Comparison of ENCODE assay signal across 12 cellular contexts in genomic region chr9:2809692-2810423, GRCh38. TPM values are rescaled to one million over a fixed set of nuclear protein-coding genes. Genes with fewer than 3 reads are reported as not detected.
DNase-seq lines count a peak whose midpoint lies in the region; ATAC-seq, FAIRE-seq and TF ChIP-seq lines count a peak whose summit lies in the region.
"Had no signal": no experiment of that assay in that cellular context is flagged by ENCODE, and none has a peak within 500 bp of the region (broad histone marks: within the 10 kb centered on the region; RNA-seq: fewer than 3 reads in every experiment).

No MANE protein-coding gene starts in this region.

- no peak overlapping the region for H3K4me3 ChIP-seq in lower lobe of right lung
- H3K4me3 ChIP-seq in CD8-positive, alpha-beta T cell (ENCODE audit: low read depth, low read length): no peak overlapping the region
- H3K4me3 ChIP-seq: suprapubic skin had no signal

- no peaks in the 10 kb centered on the region for H3K27me3 Mint-ChIP-seq in activated T-cell treated with anti-CD3 and anti-CD28 coated beads, Interleukin-2, amount 50 U/mL, for 72 hours (ENCODE audit: low read depth)
- H3K27me3 Mint-ChIP-seq in endothelial cell (ENCODE audit: unreplicated experiment): no peaks in the 10 kb centered on the region
- H3K27me3 Mint-ChIP-seq in CD8-positive, alpha-beta T cell (ENCODE audit: low read depth): no peaks in the 10 kb centered on the region
- H3K27me3 Mint-ChIP-seq: naive B cell had no signal

- H3K4me1 ChIP-seq in lower lobe of right lung: peaks cover 8% of the 10 kb centered on the region
- no peaks in the 10 kb centered on the region for H3K4me1 ChIP-seq in CD8-positive, alpha-beta T cell (ENCODE audit: insufficient read depth, low read length)
- H3K4me1 ChIP-seq: suprapubic skin had no signal

- H3K4me3 Mint-ChIP-seq in activated T-cell treated with anti-CD3 and anti-CD28 coated beads, Interleukin-2, amount 50 U/mL, for 72 hours: no peak overlapping the region
- H3K4me3 Mint-ChIP-seq in endothelial cell (ENCODE audit: unreplicated experiment): no peak overlapping the region
- no peak overlapping the region for H3K4me3 Mint-ChIP-seq in CD8-positive, alpha-beta T cell
- H3K4me3 Mint-ChIP-seq: naive B cell had no signal

- H3K27me3 ChIP-seq in lower lobe of right lung (ENCODE audit: low read depth): no peaks in the 10 kb centered on the region
- no peaks in the 10 kb centered on the region for H3K27me3 ChIP-seq in CD8-positive, alpha-beta T cell (ENCODE audit: insufficient read depth, low read length)
- H3K27me3 ChIP-seq: suprapubic skin had no signal

- H3K36me3 Mint-ChIP-seq in activated T-cell treated with anti-CD3 and anti-CD28 coated beads, Interleukin-2, amount 50 U/mL, for 72 hours (ENCODE audit: insufficient read depth in 2 of 2): peaks cover 4 to 39% of the 10 kb centered on the region in 2 donors
- peaks cover 5% of the 10 kb centered on the region for H3K36me3 Mint-ChIP-seq in endothelial cell (ENCODE audit: low read depth, unreplicated experiment)
- H3K36me3 Mint-ChIP-seq in CD8-positive, alpha-beta T cell: peaks cover 88% of the 10 kb centered on the region

- H3K27ac ChIP-seq in lower lobe of right lung: peak overlapping the region; percentile 21
- no peak overlapping the region for H3K27ac ChIP-seq in CD8-positive, alpha-beta T cell (ENCODE audit: low read depth, low read length)
- H3K27ac ChIP-seq: suprapubic skin had no signal

- no peak for FAIRE-seq in urothelium cell line (lab: Jason Lieb, UNC)

- H3K9me3 ChIP-seq in lower lobe of right lung: no peaks in the 10 kb centered on the region
- no peaks in the 10 kb centered on the region for H3K9me3 ChIP-seq in CD8-positive, alpha-beta T cell (ENCODE audit: low read length)
- H3K9me3 ChIP-seq: suprapubic skin had no signal

- H3K27ac Mint-ChIP-seq in activated T-cell treated with anti-CD3 and anti-CD28 coated beads, Interleukin-2, amount 50 U/mL, for 72 hours: peak overlapping the region; percentile 63
- peak overlapping the region; percentile 67 for H3K27ac Mint-ChIP-seq in endothelial cell (ENCODE audit: unreplicated experiment)
- H3K27ac Mint-ChIP-seq in CD8-positive, alpha-beta T cell: no peak overlapping the region

- H3K36me3 ChIP-seq in lower lobe of right lung: peaks cover 81% of the 10 kb centered on the region
- peaks cover 35% of the 10 kb centered on the region for H3K36me3 ChIP-seq in CD8-positive, alpha-beta T cell (ENCODE audit: insufficient read depth, low read length)

- CTCF ChIA-PET in CD8-positive, alpha-beta T cell (lab: Charles Lee): no interaction called here

- TF ChIP-seq CTCF in endothelial cell (IDR thresholded peaks at IDR 0.05; ENCODE audit: unreplicated experiment): no peak
- TF ChIP-seq CTCF in lower lobe of right lung (IDR thresholded peaks at IDR 0.05): no peak
- TF ChIP-seq CTCF in CD8-positive, alpha-beta T cell (IDR thresholded peaks at IDR 0.05): no peak

- no peak for DNase-seq in activated T-cell treated with anti-CD3 and anti-CD28 coated beads, Interleukin-2, amount 50 U/mL, for 72 hours
- no peak for DNase-seq in activated T-cell treated with anti-CD3 and anti-CD28 coated beads, Interleukin-2, amount 50 U/mL, for 48 hours
- DNase-seq in endothelial cell (ENCODE audit: low spot score) (no peak), lower lobe of right lung (no peak), urothelium cell line (ENCODE audit: low spot score) (peak; percentile 60), NCI-H1092 (lab: John Stamatoyannopoulos, UW) (no peak), HPDE6-E6E7 (ENCODE audit: extremely low spot score) (no peak)
- DNase-seq in CD8-positive, alpha-beta T cell: no peak
- DNase-seq: AML-193, naive B cell had no signal

- POLR2A ChIA-PET in CD8-positive, alpha-beta T cell (lab: Charles Lee): interaction anchor here (0.6 kb wide), 1 partner anchor 15 kb away, joined by 3 read pairs; no protein-coding TSS in a partner anchor

- intact Hi-C loops in lower lobe of right lung (cut with DNase I): no loop called here
- intact Hi-C loops in CD8-positive, alpha-beta T cell (cut with DNase I, micrococcal nuclease): no loop called here

- no peak for ATAC-seq in activated T-cell treated with anti-CD3 and anti-CD28 coated beads, Interleukin-2, amount 50 U/mL, for 72 hours (replicated peaks in 1 of 2)
- ATAC-seq in lower lobe of right lung: peak; percentile 38 to 61
- no peak for ATAC-seq in CD8-positive, alpha-beta T cell
- ATAC-seq: Panc1 had no signal

- H3K9me3 Mint-ChIP-seq in activated T-cell treated with anti-CD3 and anti-CD28 coated beads, Interleukin-2, amount 50 U/mL, for 72 hours: no peaks in the 10 kb centered on the region
- no peaks in the 10 kb centered on the region for H3K9me3 Mint-ChIP-seq in endothelial cell (ENCODE audit: unreplicated experiment)
- H3K9me3 Mint-ChIP-seq in CD8-positive, alpha-beta T cell: no peaks in the 10 kb centered on the region
- H3K9me3 Mint-ChIP-seq: naive B cell had no signal

- H3K4me1 Mint-ChIP-seq in activated T-cell treated with anti-CD3 and anti-CD28 coated beads, Interleukin-2, amount 50 U/mL, for 72 hours (ENCODE audit: low read depth): no peaks in the 10 kb centered on the region
- H3K4me1 Mint-ChIP-seq in endothelial cell (ENCODE audit: unreplicated experiment): peaks cover 9% of the 10 kb centered on the region
- H3K4me1 Mint-ChIP-seq in CD8-positive, alpha-beta T cell (ENCODE audit: low read depth): no peaks in the 10 kb centered on the region
- H3K4me1 Mint-ChIP-seq: naive B cell had no signal

RNA-seq across cellular contexts. Expression of gene PUM3, which starts 34.0 kb away (rescaled TPM):
- total RNA-seq in activated T-cell treated with anti-CD3 and anti-CD28 coated beads, Interleukin-2, amount 50 U/mL, for 72 hours: 10 to 100 TPM; 57.6 to 61.5 TPM
- total RNA-seq in endothelial cell (ENCODE audit: unreplicated experiment) (36.7 TPM), lower lobe of right lung (30.6 TPM)
- total RNA-seq in CD8-positive, alpha-beta T cell: 10 to 100 TPM; 27.7 to 28.3 TPM

Comparison
In these comparisons a context has a peak if more than half of its experiments do, and no peak if none do; other contexts are left out.
1. ATAC-seq: peak in lower lobe of right lung (2 of 2); none in activated T-cell treated with anti-CD3 and anti-CD28 coated beads, Interleukin-2, amount 50 U/mL, for 72 hours (0 of 2) and CD8-positive, alpha-beta T cell (single experiment).